In genomic region chr4:161457906-161458305, GRCh38 we compare ENCODE assay signal across 1 cellular context.
TF ChIP-seq lines count a peak whose summit lies in the region.

No MANE protein-coding gene starts in this region.

TF ChIP-seq in H1, 55 proteins besides CTCF, POLR2A, EP300 and RAD21 (continued from another document):
- TF ChIP-seq, protein P1, sequence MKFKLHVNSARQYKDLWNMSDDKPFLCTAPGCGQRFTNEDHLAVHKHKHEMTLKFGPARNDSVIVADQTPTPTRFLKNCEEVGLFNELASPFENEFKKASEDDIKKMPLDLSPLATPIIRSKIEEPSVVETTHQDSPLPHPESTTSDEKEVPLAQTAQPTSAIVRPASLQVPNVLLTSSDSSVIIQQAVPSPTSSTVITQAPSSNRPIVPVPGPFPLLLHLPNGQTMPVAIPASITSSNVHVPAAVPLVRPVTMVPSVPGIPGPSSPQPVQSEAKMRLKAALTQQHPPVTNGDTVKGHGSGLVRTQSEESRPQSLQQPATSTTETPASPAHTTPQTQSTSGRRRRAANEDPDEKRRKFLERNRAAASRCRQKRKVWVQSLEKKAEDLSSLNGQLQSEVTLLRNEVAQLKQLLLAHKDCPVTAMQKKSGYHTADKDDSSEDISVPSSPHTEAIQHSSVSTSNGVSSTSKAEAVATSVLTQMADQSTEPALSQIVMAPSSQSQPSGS (IDR thresholded peaks at IDR 0.05; ENCODE audit: low read length) = no peak
- TF ChIP-seq SRF (IDR thresholded peaks at IDR 0.05; ENCODE audit: low read depth, low read length) (no peak), TEAD4 (IDR thresholded peaks at IDR 0.05; ENCODE audit: low read depth, low read length) (no peak), MAFK (IDR thresholded peaks at IDR 0.05; ENCODE audit: low read depth, low read length) (no peak)
